In the genomic region with DNA sequence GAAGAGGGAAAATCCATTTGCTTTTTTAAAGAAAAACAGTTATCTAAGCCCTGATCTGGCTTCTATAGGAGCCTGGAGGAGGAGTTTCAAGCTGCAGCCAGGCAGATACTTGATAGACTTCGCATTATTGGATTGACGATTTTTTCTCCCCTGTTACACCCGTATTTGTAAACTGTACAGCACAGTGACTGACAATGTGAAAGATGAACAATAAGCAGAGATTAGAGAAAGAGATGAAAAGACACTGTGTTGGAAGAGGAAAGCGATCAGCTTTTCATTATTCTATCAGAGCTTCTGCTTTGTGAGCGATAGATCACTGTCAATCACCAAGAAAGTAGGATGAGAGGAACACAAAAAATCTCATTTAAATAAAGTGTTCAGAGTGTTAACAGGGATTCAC, we compare ENCODE assay signal across 1 cellular context.
TF ChIP-seq lines count a peak whose summit lies in the region.

No MANE protein-coding gene starts in this region.

TF ChIP-seq in GM23338, 12 proteins besides CTCF, POLR2A, EP300 and RAD21:
- TF ChIP-seq, protein P1, sequence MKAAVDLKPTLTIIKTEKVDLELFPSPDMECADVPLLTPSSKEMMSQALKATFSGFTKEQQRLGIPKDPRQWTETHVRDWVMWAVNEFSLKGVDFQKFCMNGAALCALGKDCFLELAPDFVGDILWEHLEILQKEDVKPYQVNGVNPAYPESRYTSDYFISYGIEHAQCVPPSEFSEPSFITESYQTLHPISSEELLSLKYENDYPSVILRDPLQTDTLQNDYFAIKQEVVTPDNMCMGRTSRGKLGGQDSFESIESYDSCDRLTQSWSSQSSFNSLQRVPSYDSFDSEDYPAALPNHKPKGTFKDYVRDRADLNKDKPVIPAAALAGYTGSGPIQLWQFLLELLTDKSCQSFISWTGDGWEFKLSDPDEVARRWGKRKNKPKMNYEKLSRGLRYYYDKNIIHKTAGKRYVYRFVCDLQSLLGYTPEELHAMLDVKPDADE (IDR thresholded peaks at IDR 0.05) = no peak
- no peak for TF ChIP-seq ZNF114 (CRISPR knock-in tag; IDR thresholded peaks at IDR 0.05)
